ENCODE assay signal across 8 cellular contexts in genomic region chr9:4315582-4316215, GRCh38. TPM values are rescaled to one million over a fixed set of nuclear protein-coding genes. Genes with fewer than 3 reads are reported as not detected.
DNase-seq lines count a peak whose midpoint lies in the region; ATAC-seq and TF ChIP-seq lines count a peak whose summit lies in the region.

No MANE protein-coding gene starts in this region.

- peak; percentile 96 for TF ChIP-seq CTCF in choroid plexus epithelial cell (conservative IDR thresholded peaks at IDR 0.05; ENCODE audit: low read depth, low read length)
- TF ChIP-seq CTCF in lower lobe of right lung (IDR thresholded peaks at IDR 0.05), result peak; percentile 89

- CTCF ChIA-PET in activated CD4-positive, alpha-beta T cell treated with anti-CD3 and anti-CD28 coated beads for 36 hours (lab: Charles Lee), result interaction anchor here (0.5 to 8.7 kb wide), 29 partner anchors 10 to 777 kb away, joined by 3 to 96 read pairs (median 3); partner anchors contain the start of genes CDC37L1 and GLIS3

- ATAC-seq in GM18873 (IDR thresholded peaks at IDR 0.05; ENCODE audit: low FRiP score, unreplicated experiment) (peak; percentile 62), HG03097 (IDR thresholded peaks at IDR 0.05; ENCODE audit: low FRiP score, unreplicated experiment) (peak; percentile 68), lower lobe of right lung (peak; percentile 94 to 96)
- ATAC-seq in activated CD4-positive, alpha-beta T cell treated with anti-CD3 and anti-CD28 coated beads for 36 hours, result peak; percentile 97

- no peak overlapping the region for H3K27ac ChIP-seq in lower lobe of right lung

- peak; percentile 39 to 60 for DNase-seq in AML-193 (lab: John Stamatoyannopoulos, UW)
- DNase-seq in NCI-H2227 treated with DMSO at 0.1 percent for 48 hours (lab: John Stamatoyannopoulos, UW), result peak; percentile 76
- DNase-seq in activated CD4-positive, alpha-beta T cell treated with anti-CD3 and anti-CD28 coated beads for 36 hours, result peak; percentile 88
- DNase-seq in choroid plexus epithelial cell (ENCODE audit: low read depth), result peak; percentile 88
- peak; percentile 80 for DNase-seq in lower lobe of right lung
- peak; percentile 63 to 70 for DNase-seq in stimulated activated CD8-positive, alpha-beta memory T cell treated with anti-CD3 and anti-CD28 coated beads, Interleukin-2, amount 100 ng/mL, for 48 hours (ENCODE audit: low read depth in 2 of 2)

- H3K36me3 ChIP-seq in lower lobe of right lung, result no peaks in the 10 kb centered on the region

- no peaks in the 10 kb centered on the region for H3K9me3 ChIP-seq in lower lobe of right lung

- H3K27ac Mint-ChIP-seq in activated CD4-positive, alpha-beta T cell treated with anti-CD3 and anti-CD28 coated beads for 36 hours, result no peak overlapping the region

- intact Hi-C loops in activated CD4-positive, alpha-beta T cell treated with anti-CD3 and anti-CD28 coated beads for 36 hours (cut with DNase I, micrococcal nuclease), result loop anchor here (1.0 to 5.0 kb wide), 5 partner anchors 17 to 327 kb away; no protein-coding TSS in a partner anchor
- intact Hi-C loops in lower lobe of right lung (cut with DNase I), result no loop called here

- POLR2A ChIA-PET in activated CD4-positive, alpha-beta T cell treated with anti-CD3 and anti-CD28 coated beads for 36 hours (lab: Charles Lee), result no interaction called here

- no peaks in the 10 kb centered on the region for H3K4me1 ChIP-seq in lower lobe of right lung

- H3K4me3 Mint-ChIP-seq in activated CD4-positive, alpha-beta T cell treated with anti-CD3 and anti-CD28 coated beads for 36 hours, result no peak overlapping the region

- H3K27me3 Mint-ChIP-seq in activated CD4-positive, alpha-beta T cell treated with anti-CD3 and anti-CD28 coated beads for 36 hours, result peaks cover 4% of the 10 kb centered on the region

- H3K4me3 ChIP-seq in choroid plexus epithelial cell (ENCODE audit: low read depth, low read length), result no peak overlapping the region
- H3K4me3 ChIP-seq in lower lobe of right lung, result no peak overlapping the region

- no peaks in the 10 kb centered on the region for H3K9me3 Mint-ChIP-seq in activated CD4-positive, alpha-beta T cell treated with anti-CD3 and anti-CD28 coated beads for 36 hours (ENCODE audit: low read depth)

- H3K27me3 ChIP-seq in lower lobe of right lung (ENCODE audit: low read depth), result no peaks in the 10 kb centered on the region

- no peaks in the 10 kb centered on the region for H3K4me1 Mint-ChIP-seq in activated CD4-positive, alpha-beta T cell treated with anti-CD3 and anti-CD28 coated beads for 36 hours

- H3K36me3 Mint-ChIP-seq in activated CD4-positive, alpha-beta T cell treated with anti-CD3 and anti-CD28 coated beads for 36 hours (ENCODE audit: low read depth), result no peaks in the 10 kb centered on the region

RNA-seq across cellular contexts. Expression of gene GLIS3, which starts 15.8 kb away (rescaled TPM):
- under 1 TPM; 0.93 to 0.96 TPM for total RNA-seq in activated CD4-positive, alpha-beta T cell treated with anti-CD3 and anti-CD28 coated beads for 36 hours
- total RNA-seq in lower lobe of right lung, result 22.7 TPM

Comparison
In these comparisons a context has a peak if more than half of its experiments do, and no peak if none do; other contexts are left out.
1. RNA of gene GLIS3, which starts 15.8 kb away (total RNA-seq): 22.7 TPM in lower lobe of right lung (single experiment); 0.93 to 0.96 TPM in activated CD4-positive, alpha-beta T cell treated with anti-CD3 and anti-CD28 coated beads for 36 hours; every median in the first group is over 10 times any median in the second.
2. Peak in every context shown above with its lines, with median percentiles within 50 percentile points of each other: DNase-seq and ATAC-seq.